ENCODE assay signal across 1 cellular context in the genomic region with DNA sequence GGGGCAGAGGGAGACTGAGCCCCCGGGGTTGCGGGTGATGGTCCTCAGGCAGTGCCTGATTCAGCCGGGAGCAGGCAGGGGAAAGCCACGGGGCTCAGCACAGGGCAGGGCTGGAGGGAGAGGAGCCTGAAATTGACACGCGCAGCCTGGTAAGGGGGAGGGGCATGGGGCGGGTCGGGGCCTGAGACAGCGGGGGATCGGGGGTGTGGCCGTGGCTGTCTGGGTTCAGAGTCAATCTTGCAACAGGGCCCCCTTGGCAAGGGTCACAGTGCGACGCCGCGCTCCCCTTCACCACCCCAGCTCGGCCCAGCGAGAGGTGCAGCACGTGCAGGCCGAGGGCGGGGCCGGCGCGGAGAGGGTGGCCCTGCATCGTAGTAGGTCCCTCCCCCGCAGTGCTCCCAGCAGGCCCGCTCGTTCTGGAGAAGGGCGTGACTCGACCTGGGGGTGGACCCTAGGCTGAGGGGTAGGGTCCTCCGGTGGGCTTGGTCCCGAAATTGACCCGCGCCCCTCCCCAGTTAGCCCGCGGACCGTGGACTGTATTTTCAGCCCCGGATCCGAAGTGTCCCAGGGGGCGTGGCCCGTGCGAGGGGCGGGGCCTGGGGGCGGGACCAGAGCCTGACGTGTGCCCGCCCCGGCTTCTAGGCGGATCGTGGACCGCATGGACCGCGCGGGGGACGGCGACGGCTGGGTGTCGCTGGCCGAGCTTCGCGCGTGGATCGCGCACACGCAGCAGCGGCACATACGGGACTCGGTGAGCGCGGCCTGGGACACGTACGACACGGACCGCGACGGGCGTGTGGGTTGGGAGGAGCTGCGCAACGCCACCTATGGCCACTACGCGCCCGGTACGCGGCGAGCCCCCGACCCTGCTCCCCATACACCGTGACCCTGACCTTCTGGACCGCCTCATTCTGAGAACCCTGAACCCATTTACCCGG.
A peak's percentile ranks its signal among the peaks of the same experiment; 100 is the strongest.
TF ChIP-seq lines count a peak whose summit lies in the region.

No MANE protein-coding gene starts in this region.

TF ChIP-seq in K562, 482 proteins besides CTCF, POLR2A, EP300 and RAD21 (continued from another document and continues in another):
- TF ChIP-seq, protein P1, sequence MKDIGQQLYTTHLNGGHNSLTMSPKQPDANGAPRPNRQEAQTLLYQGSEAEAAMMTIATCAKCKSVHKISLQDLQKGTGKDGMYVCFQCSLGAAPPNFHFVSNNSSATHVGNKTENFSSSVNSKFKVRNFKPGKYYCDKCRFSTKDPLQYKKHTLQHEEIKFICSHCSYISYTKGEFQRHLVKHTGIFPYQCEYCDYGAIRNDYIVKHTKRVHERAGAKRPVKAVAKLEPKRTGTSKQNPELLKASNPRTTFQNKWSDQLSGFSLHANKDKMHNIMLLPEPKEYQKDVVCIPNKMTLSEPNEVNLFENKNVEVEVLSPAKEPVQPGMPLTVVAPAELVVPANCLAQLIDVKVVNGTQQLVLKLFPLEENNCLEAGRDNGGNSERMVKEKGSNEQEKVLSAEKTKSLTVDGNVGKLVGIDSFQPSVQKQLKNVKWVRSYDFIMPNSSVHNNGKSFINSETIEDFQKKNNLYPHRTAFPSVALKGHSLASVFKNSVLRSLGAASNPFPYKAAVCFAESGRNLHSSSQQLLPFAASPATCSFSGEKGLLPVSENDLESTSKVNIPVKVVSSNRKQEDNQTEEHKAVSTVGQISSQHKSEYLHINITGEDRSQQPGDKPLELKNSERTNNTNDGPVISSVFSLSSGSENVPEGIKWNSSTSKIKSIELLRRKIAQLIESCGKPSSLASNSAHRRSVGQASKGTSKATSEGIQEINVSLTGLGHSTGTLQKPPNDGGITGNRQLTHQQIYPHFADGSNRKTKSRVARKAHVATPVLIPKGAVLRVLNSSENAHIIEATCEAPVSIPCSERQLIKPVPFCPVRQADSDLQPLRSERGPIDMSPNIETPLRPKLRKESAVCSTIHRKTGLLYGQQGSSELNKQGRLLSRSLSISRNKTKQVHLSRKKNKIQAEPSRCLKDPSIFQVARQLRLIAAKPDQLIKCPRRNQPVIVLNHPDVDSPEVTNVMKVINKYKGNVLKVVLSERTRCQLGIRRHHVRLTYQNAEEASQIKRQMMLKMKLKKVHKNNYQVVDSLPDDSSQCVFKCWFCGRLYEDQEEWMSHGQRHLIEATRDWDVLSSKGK (CRISPR knock-in tag; IDR thresholded peaks at IDR 0.05): no peak
- TF ChIP-seq CCNT2 (IDR thresholded peaks at IDR 0.05; ENCODE audit: borderline replicate concordance, extremely low read depth, insufficient read length, low read depth, low read length) (peak; percentile 37), HDAC3 (IDR thresholded peaks at IDR 0.05; ENCODE audit: borderline replicate concordance, partially characterized antibody) (no peak), ESRRA (IDR thresholded peaks at IDR 0.05; ENCODE audit: borderline replicate concordance, low read depth) (peak; percentile 62; the same call in 1 of the 2 replicates), ZFP91 (CRISPR knock-in tag; IDR thresholded peaks at IDR 0.05) (no peak), SAFB (IDR thresholded peaks at IDR 0.05; ENCODE audit: borderline replicate concordance, low read depth, low read length) (peak; percentile 97), NFIX (CRISPR knock-in tag; IDR thresholded peaks at IDR 0.05; ENCODE audit: low read depth) (no peak), HNRNPL (IDR thresholded peaks at IDR 0.05; ENCODE audit: low read depth, low read length) (0 out of 2 replicates have a peak, but pooled peaks have one; percentile 48), ZNF217 (CRISPR knock-in tag; IDR thresholded peaks at IDR 0.05) (no peak), ZNF655 (CRISPR knock-in tag; IDR thresholded peaks at IDR 0.05) (no peak), NR2C2 (CRISPR knock-in tag; IDR thresholded peaks at IDR 0.05) (no peak), NR2C2 (tag; IDR thresholded peaks at IDR 0.05) (peak; percentile 42), KLF16 (IDR thresholded peaks at IDR 0.05) (0 out of 2 replicates have a peak, but pooled peaks have one; percentile 24), YBX1 (IDR thresholded peaks at IDR 0.05) (no peak), MAFF (IDR thresholded peaks at IDR 0.05; ENCODE audit: low read length) (no peak), SMARCB1 (IDR thresholded peaks at IDR 0.05; ENCODE audit: insufficient read length, low read depth) (no peak), ZNF175 (CRISPR knock-in tag; IDR thresholded peaks at IDR 0.05; ENCODE audit: low read depth) (no peak), ZBTB11 (CRISPR knock-in tag; IDR thresholded peaks at IDR 0.05) (no peak), PURB (CRISPR knock-in tag; IDR thresholded peaks at IDR 0.05; ENCODE audit: low read depth) (no peak), FOXA1 (IDR thresholded peaks at IDR 0.05; ENCODE audit: borderline replicate concordance) (no peak), ZNF778 (CRISPR knock-in tag; IDR thresholded peaks at IDR 0.05) (no peak), ARNT (IDR thresholded peaks at IDR 0.05) (no peak), HOXB6 (CRISPR knock-in tag; IDR thresholded peaks at IDR 0.05; ENCODE audit: borderline replicate concordance) (no peak), SOX6 (IDR thresholded peaks at IDR 0.05) (no peak), ZNF239 (CRISPR knock-in tag; IDR thresholded peaks at IDR 0.05) (no peak), PATZ1 (CRISPR knock-in tag; IDR thresholded peaks at IDR 0.05; ENCODE audit: borderline replicate concordance) (no peak), GTF2F1 (IDR thresholded peaks at IDR 0.05; ENCODE audit: low read depth, low read length) (no peak), SP1 (CRISPR knock-in tag; IDR thresholded peaks at IDR 0.05) (peak; percentile 98), RBM15 (IDR thresholded peaks at IDR 0.05; ENCODE audit: insufficient read depth, low read length) (no peak), ZFP36 (IDR thresholded peaks at IDR 0.05; ENCODE audit: low read depth, low read length, partially characterized antibody) (no peak), SNRNP70 (optimal IDR thresholded peaks at IDR 0.05; ENCODE audit: low read depth, low read length) (no peak), ZBTB1 (CRISPR knock-in tag; IDR thresholded peaks at IDR 0.05; ENCODE audit: borderline replicate concordance, low read depth) (no peak)
- TF ChIP-seq, protein P2, sequence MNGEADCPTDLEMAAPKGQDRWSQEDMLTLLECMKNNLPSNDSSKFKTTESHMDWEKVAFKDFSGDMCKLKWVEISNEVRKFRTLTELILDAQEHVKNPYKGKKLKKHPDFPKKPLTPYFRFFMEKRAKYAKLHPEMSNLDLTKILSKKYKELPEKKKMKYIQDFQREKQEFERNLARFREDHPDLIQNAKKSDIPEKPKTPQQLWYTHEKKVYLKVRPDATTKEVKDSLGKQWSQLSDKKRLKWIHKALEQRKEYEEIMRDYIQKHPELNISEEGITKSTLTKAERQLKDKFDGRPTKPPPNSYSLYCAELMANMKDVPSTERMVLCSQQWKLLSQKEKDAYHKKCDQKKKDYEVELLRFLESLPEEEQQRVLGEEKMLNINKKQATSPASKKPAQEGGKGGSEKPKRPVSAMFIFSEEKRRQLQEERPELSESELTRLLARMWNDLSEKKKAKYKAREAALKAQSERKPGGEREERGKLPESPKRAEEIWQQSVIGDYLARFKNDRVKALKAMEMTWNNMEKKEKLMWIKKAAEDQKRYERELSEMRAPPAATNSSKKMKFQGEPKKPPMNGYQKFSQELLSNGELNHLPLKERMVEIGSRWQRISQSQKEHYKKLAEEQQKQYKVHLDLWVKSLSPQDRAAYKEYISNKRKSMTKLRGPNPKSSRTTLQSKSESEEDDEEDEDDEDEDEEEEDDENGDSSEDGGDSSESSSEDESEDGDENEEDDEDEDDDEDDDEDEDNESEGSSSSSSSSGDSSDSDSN (IDR thresholded peaks at IDR 0.05; ENCODE audit: borderline replicate concordance in 1 of 2, low read depth in 2 of 2, low read length in 2 of 2): no peak
- TF ChIP-seq, protein P3, sequence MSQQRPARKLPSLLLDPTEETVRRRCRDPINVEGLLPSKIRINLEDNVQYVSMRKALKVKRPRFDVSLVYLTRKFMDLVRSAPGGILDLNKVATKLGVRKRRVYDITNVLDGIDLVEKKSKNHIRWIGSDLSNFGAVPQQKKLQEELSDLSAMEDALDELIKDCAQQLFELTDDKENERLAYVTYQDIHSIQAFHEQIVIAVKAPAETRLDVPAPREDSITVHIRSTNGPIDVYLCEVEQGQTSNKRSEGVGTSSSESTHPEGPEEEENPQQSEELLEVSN (IDR thresholded peaks at IDR 0.05; ENCODE audit: borderline replicate concordance in 1 of 2, extremely low read depth in 1 of 2, insufficient read depth in 1 of 2, insufficient read length in 1 of 2, low read depth in 1 of 2, low read length in 1 of 2, poor library complexity in 1 of 2, severe bottlenecking in 1 of 2): peak; percentile 82 to 83
- TF ChIP-seq, protein P4, sequence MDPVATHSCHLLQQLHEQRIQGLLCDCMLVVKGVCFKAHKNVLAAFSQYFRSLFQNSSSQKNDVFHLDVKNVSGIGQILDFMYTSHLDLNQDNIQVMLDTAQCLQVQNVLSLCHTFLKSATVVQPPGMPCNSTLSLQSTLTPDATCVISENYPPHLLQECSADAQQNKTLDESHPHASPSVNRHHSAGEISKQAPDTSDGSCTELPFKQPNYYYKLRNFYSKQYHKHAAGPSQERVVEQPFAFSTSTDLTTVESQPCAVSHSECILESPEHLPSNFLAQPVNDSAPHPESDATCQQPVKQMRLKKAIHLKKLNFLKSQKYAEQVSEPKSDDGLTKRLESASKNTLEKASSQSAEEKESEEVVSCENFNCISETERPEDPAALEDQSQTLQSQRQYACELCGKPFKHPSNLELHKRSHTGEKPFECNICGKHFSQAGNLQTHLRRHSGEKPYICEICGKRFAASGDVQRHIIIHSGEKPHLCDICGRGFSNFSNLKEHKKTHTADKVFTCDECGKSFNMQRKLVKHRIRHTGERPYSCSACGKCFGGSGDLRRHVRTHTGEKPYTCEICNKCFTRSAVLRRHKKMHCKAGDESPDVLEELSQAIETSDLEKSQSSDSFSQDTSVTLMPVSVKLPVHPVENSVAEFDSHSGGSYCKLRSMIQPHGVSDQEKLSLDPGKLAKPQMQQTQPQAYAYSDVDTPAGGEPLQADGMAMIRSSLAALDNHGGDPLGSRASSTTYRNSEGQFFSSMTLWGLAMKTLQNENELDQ (CRISPR knock-in tag; IDR thresholded peaks at IDR 0.05; ENCODE audit: borderline replicate concordance): no peak
- TF ChIP-seq, protein P5, sequence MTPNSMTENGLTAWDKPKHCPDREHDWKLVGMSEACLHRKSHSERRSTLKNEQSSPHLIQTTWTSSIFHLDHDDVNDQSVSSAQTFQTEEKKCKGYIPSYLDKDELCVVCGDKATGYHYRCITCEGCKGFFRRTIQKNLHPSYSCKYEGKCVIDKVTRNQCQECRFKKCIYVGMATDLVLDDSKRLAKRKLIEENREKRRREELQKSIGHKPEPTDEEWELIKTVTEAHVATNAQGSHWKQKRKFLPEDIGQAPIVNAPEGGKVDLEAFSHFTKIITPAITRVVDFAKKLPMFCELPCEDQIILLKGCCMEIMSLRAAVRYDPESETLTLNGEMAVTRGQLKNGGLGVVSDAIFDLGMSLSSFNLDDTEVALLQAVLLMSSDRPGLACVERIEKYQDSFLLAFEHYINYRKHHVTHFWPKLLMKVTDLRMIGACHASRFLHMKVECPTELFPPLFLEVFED (CRISPR knock-in tag; conservative IDR thresholded peaks at IDR 0.05): no peak
